ENCODE assay signal across 16 cellular contexts in the genomic region with DNA sequence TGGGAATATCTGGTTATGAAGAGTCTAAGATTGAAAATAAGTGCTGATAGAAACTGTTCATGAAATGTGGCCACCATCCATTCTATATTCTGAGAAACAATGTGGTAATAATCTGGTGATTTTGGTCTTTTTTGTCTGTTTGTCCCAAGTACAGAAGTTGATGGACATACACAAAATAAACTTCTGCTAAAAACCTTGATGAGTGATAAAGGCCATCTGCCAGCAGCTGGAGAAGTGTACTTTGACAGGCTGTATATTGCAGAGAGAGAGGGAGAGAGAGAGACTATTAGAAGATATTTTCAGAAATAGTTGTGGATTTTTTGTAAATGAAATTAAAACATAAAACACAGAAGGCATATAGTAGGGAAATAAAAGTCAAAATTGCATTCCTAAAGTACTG.
DNase-seq lines count a peak whose midpoint lies in the region; ATAC-seq and TF ChIP-seq lines count a peak whose summit lies in the region.
"Had no signal": no experiment of that assay in that cellular context is flagged by ENCODE, and none has a peak within 500 bp of the region (broad histone marks: within the 10 kb centered on the region; RNA-seq: fewer than 3 reads in every experiment).

No MANE protein-coding gene starts in this region.

- H3K27ac ChIP-seq in SK-N-SH (ENCODE audit: low read depth in 2 of 2, low read length in 1 of 2): peak overlapping the region in 1 of 2 experiments; percentile 62; a peak in 1 of 4 replicates
- H3K27ac ChIP-seq in epithelial cell of prostate: peak overlapping the region; percentile 88
- H3K27ac ChIP-seq: 22Rv1, BLaER1 had no signal

- H3K27me3 ChIP-seq in SK-N-SH (ENCODE audit: insufficient read depth): no peaks in the 10 kb centered on the region
- H3K27me3 ChIP-seq: BLaER1 had no signal

- ATAC-seq in HG03432 (IDR thresholded peaks at IDR 0.05; ENCODE audit: unreplicated experiment) (no peak), GM21423 (IDR thresholded peaks at IDR 0.05; ENCODE audit: unreplicated experiment) (no peak)
- ATAC-seq: A549; CD8-positive, alpha-beta T cell had no signal

- no peak overlapping the region for H3K4me2 ChIP-seq in SK-N-SH
- H3K4me2 ChIP-seq: A549, BLaER1 had no signal

- POLR2A ChIA-PET in SK-N-SH (lab: Yijun Ruan, JAX): no interaction called here

- no peaks in the 10 kb centered on the region for H3K79me2 ChIP-seq in SK-N-SH (ENCODE audit: insufficient read depth)

- peak overlapping the region; percentile 53; the same call in 1 of the 2 replicates for H2AFZ ChIP-seq in SK-N-SH (ENCODE audit: low read depth)

- H4K20me1 ChIP-seq in SK-N-SH (ENCODE audit: insufficient read depth): no peaks in the 10 kb centered on the region
- H4K20me1 ChIP-seq: BLaER1 had no signal

- no peaks in the 10 kb centered on the region for H3K36me3 ChIP-seq in SK-N-SH (replicated peaks in 1 of 2; ENCODE audit: control insufficient read depth in 1 of 2, insufficient read depth in 2 of 2, low read length in 1 of 2)
- H3K36me3 ChIP-seq: BLaER1 had no signal

- CTCF ChIA-PET in SK-N-SH (lab: Yijun Ruan, JAX): no interaction called here

- no peaks in the 10 kb centered on the region; a peak in 1 of 4 replicates for H3K4me1 ChIP-seq in SK-N-SH (ENCODE audit: control insufficient read depth in 1 of 2, insufficient read depth in 2 of 2, low read depth in 1 of 2, low read length in 1 of 2)
- H3K4me1 ChIP-seq: BLaER1 had no signal

- no peak for TF ChIP-seq EP300 in SK-N-SH (IDR thresholded peaks at IDR 0.05; ENCODE audit: borderline replicate concordance in 1 of 2, low read depth in 1 of 2, low read length in 1 of 2)

- H3K9me3 ChIP-seq in SK-N-SH: no peaks in the 10 kb centered on the region; the same call in 1 of the 2 replicates
- H3K9me3 ChIP-seq: A549, BLaER1 had no signal

- no peaks in the 10 kb centered on the region for H3F3A ChIP-seq in SK-N-SH (replicated peaks; ENCODE audit: insufficient read depth)

- DNase-seq in DMS 273 (lab: John Stamatoyannopoulos, UW; ENCODE audit: unreplicated experiment) (peak; percentile 23), DMS 273 treated with DMSO at 0.1 percent for 48 hours (lab: John Stamatoyannopoulos, UW) (no peak), SK-N-SH (no peak), epithelial cell of prostate (ENCODE audit: low read depth, low spot score) (no peak), KG1 (lab: John Stamatoyannopoulos, UW) (no peak)
- no peak for DNase-seq in stimulated activated CD4-positive, alpha-beta T cell treated with anti-CD3 and anti-CD28 coated beads, Interleukin-4, amount 100 ng/mL, for 24 hours
- DNase-seq: Calu3; CD8-positive, alpha-beta T cell; DMS79; GDM1; H9 had no signal

- no peak for TF ChIP-seq CTCF in SK-N-SH (IDR thresholded peaks at IDR 0.05)

- H3K9ac ChIP-seq in SK-N-SH: no peak overlapping the region
- H3K9ac ChIP-seq: BLaER1 had no signal

- no peaks in the 10 kb centered on the region for H3K9me2 ChIP-seq in SK-N-SH

- TF ChIP-seq RAD21 in SK-N-SH (IDR thresholded peaks at IDR 0.05; ENCODE audit: low read length): no peak

- H3K4me3 ChIP-seq in SK-N-SH (ENCODE audit: low read depth in 2 of 2, low read length in 1 of 2): no peak overlapping the region
- H3K4me3 ChIP-seq: A549, BLaER1 had no signal

TF ChIP-seq in SK-N-SH, 30 proteins besides CTCF, POLR2A, EP300 and RAD21:
- TF ChIP-seq TEAD4 (IDR thresholded peaks at IDR 0.05; ENCODE audit: borderline replicate concordance, insufficient read depth) (no peak), JUND (IDR thresholded peaks at IDR 0.05) (no peak), GATA2 (CRISPR knock-in tag; IDR thresholded peaks at IDR 0.05) (no peak), CHD2 (IDR thresholded peaks at IDR 0.05; ENCODE audit: low read length, partially characterized antibody) (no peak), POLR2AphosphoS5 (IDR thresholded peaks at IDR 0.05; ENCODE audit: low read depth, low read length) (no peak), NFIC (IDR thresholded peaks at IDR 0.05; ENCODE audit: borderline replicate concordance) (no peak), ELF1 (IDR thresholded peaks at IDR 0.05) (no peak), GABPA (IDR thresholded peaks at IDR 0.05; ENCODE audit: low read depth) (no peak), NRF1 (IDR thresholded peaks at IDR 0.05; ENCODE audit: low read depth, low read length) (no peak), MEF2A (IDR thresholded peaks at IDR 0.05; ENCODE audit: borderline replicate concordance, low read depth) (no peak), FOSL2 (IDR thresholded peaks at IDR 0.05; ENCODE audit: borderline replicate concordance, low read depth) (no peak)
- TF ChIP-seq, protein P1, sequence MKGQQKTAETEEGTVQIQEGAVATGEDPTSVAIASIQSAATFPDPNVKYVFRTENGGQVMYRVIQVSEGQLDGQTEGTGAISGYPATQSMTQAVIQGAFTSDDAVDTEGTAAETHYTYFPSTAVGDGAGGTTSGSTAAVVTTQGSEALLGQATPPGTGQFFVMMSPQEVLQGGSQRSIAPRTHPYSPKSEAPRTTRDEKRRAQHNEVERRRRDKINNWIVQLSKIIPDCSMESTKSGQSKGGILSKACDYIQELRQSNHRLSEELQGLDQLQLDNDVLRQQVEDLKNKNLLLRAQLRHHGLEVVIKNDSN (IDR thresholded peaks at IDR 0.05; ENCODE audit: borderline replicate concordance, low read depth): no peak
- TF ChIP-seq, protein P2, sequence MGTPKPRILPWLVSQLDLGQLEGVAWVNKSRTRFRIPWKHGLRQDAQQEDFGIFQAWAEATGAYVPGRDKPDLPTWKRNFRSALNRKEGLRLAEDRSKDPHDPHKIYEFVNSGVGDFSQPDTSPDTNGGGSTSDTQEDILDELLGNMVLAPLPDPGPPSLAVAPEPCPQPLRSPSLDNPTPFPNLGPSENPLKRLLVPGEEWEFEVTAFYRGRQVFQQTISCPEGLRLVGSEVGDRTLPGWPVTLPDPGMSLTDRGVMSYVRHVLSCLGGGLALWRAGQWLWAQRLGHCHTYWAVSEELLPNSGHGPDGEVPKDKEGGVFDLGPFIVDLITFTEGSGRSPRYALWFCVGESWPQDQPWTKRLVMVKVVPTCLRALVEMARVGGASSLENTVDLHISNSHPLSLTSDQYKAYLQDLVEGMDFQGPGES (IDR thresholded peaks at IDR 0.05; ENCODE audit: low read depth, low read length): no peak
- TF ChIP-seq, protein P3, sequence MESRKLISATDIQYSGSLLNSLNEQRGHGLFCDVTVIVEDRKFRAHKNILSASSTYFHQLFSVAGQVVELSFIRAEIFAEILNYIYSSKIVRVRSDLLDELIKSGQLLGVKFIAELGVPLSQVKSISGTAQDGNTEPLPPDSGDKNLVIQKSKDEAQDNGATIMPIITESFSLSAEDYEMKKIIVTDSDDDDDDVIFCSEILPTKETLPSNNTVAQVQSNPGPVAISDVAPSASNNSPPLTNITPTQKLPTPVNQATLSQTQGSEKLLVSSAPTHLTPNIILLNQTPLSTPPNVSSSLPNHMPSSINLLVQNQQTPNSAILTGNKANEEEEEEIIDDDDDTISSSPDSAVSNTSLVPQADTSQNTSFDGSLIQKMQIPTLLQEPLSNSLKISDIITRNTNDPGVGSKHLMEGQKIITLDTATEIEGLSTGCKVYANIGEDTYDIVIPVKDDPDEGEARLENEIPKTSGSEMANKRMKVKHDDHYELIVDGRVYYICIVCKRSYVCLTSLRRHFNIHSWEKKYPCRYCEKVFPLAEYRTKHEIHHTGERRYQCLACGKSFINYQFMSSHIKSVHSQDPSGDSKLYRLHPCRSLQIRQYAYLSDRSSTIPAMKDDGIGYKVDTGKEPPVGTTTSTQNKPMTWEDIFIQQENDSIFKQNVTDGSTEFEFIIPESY (IDR thresholded peaks at IDR 0.05; ENCODE audit: borderline replicate concordance, low read depth): no peak
- TF ChIP-seq, protein P4, sequence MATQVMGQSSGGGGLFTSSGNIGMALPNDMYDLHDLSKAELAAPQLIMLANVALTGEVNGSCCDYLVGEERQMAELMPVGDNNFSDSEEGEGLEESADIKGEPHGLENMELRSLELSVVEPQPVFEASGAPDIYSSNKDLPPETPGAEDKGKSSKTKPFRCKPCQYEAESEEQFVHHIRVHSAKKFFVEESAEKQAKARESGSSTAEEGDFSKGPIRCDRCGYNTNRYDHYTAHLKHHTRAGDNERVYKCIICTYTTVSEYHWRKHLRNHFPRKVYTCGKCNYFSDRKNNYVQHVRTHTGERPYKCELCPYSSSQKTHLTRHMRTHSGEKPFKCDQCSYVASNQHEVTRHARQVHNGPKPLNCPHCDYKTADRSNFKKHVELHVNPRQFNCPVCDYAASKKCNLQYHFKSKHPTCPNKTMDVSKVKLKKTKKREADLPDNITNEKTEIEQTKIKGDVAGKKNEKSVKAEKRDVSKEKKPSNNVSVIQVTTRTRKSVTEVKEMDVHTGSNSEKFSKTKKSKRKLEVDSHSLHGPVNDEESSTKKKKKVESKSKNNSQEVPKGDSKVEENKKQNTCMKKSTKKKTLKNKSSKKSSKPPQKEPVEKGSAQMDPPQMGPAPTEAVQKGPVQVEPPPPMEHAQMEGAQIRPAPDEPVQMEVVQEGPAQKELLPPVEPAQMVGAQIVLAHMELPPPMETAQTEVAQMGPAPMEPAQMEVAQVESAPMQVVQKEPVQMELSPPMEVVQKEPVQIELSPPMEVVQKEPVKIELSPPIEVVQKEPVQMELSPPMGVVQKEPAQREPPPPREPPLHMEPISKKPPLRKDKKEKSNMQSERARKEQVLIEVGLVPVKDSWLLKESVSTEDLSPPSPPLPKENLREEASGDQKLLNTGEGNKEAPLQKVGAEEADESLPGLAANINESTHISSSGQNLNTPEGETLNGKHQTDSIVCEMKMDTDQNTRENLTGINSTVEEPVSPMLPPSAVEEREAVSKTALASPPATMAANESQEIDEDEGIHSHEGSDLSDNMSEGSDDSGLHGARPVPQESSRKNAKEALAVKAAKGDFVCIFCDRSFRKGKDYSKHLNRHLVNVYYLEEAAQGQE (IDR thresholded peaks at IDR 0.05; ENCODE audit: low read depth, low read length): no peak
